In genomic region chr6:129667034-129667433, GRCh38 we compare ENCODE assay signal across 2 cellular contexts.
TF ChIP-seq lines count a peak whose summit lies in the region.

No MANE protein-coding gene starts in this region.

TF ChIP-seq in endothelial cell of umbilical vein, 7 proteins besides CTCF, POLR2A, EP300 and RAD21 (continued from another document):
- no peak for TF ChIP-seq FOS (IDR thresholded peaks at IDR 0.05; ENCODE audit: borderline replicate concordance, insufficient read depth, low read length)
- no peak for TF ChIP-seq MYC (IDR thresholded peaks at IDR 0.05; ENCODE audit: low read depth, low read length)

TF ChIP-seq in neural cell, 6 proteins besides CTCF, POLR2A, EP300 and RAD21 (continued from another document):
- TF ChIP-seq, protein P1, sequence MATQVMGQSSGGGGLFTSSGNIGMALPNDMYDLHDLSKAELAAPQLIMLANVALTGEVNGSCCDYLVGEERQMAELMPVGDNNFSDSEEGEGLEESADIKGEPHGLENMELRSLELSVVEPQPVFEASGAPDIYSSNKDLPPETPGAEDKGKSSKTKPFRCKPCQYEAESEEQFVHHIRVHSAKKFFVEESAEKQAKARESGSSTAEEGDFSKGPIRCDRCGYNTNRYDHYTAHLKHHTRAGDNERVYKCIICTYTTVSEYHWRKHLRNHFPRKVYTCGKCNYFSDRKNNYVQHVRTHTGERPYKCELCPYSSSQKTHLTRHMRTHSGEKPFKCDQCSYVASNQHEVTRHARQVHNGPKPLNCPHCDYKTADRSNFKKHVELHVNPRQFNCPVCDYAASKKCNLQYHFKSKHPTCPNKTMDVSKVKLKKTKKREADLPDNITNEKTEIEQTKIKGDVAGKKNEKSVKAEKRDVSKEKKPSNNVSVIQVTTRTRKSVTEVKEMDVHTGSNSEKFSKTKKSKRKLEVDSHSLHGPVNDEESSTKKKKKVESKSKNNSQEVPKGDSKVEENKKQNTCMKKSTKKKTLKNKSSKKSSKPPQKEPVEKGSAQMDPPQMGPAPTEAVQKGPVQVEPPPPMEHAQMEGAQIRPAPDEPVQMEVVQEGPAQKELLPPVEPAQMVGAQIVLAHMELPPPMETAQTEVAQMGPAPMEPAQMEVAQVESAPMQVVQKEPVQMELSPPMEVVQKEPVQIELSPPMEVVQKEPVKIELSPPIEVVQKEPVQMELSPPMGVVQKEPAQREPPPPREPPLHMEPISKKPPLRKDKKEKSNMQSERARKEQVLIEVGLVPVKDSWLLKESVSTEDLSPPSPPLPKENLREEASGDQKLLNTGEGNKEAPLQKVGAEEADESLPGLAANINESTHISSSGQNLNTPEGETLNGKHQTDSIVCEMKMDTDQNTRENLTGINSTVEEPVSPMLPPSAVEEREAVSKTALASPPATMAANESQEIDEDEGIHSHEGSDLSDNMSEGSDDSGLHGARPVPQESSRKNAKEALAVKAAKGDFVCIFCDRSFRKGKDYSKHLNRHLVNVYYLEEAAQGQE (IDR thresholded peaks at IDR 0.05; ENCODE audit: borderline replicate concordance) = no peak
- TF ChIP-seq SMC3 (conservative IDR thresholded peaks at IDR 0.05; ENCODE audit: poor library complexity) (peak; percentile 38), TAF1 (IDR thresholded peaks at IDR 0.05; ENCODE audit: low read depth) (no peak), POLR2AphosphoS5 (IDR thresholded peaks at IDR 0.05) (no peak), EZH2 (IDR thresholded peaks at IDR 0.05; ENCODE audit: borderline replicate concordance, insufficient read depth, low read length, poor library complexity, severe bottlenecking) (no peak)
